ENCODE assay signal across 1 cellular context in genomic region chr15:41772720-41773331, GRCh38.
TF ChIP-seq lines count a peak whose summit lies in the region.

No MANE protein-coding gene starts in this region.

TF ChIP-seq in GM12878, 131 proteins besides CTCF, POLR2A, EP300 and RAD21 (continued from another document):
- TF ChIP-seq ZBTB40 (IDR thresholded peaks at IDR 0.05; ENCODE audit: borderline replicate concordance) = no peak
- no peak for TF ChIP-seq USF2 (IDR thresholded peaks at IDR 0.05; ENCODE audit: borderline replicate concordance, low read depth, low read length)
- TF ChIP-seq E2F8 (IDR thresholded peaks at IDR 0.05; ENCODE audit: low read depth, partially characterized antibody) = peak; percentile 29
- 0 out of 2 replicates have a peak, but pooled peaks have one; percentile 39 for TF ChIP-seq YY1 (IDR thresholded peaks at IDR 0.05; ENCODE audit: low read depth, low read length)
- TF ChIP-seq TCF12 (IDR thresholded peaks at IDR 0.05; ENCODE audit: low read depth, low read length) = no peak
- TF ChIP-seq SMC3 (IDR thresholded peaks at IDR 0.05; ENCODE audit: borderline replicate concordance, low read length) = peak; percentile 96
- no peak for TF ChIP-seq CHD2 (IDR thresholded peaks at IDR 0.05; ENCODE audit: borderline replicate concordance, low read depth, low read length)
- TF ChIP-seq MEF2B (IDR thresholded peaks at IDR 0.05; ENCODE audit: partially characterized antibody, poor library complexity, severe bottlenecking) = no peak
- TF ChIP-seq MYB (IDR thresholded peaks at IDR 0.05; ENCODE audit: borderline replicate concordance, low read depth, low read length) = no peak
- peak; percentile 32; the same call in 1 of the 2 replicates for TF ChIP-seq RUNX3 (IDR thresholded peaks at IDR 0.05; ENCODE audit: low read length)
